In the genomic region with DNA sequence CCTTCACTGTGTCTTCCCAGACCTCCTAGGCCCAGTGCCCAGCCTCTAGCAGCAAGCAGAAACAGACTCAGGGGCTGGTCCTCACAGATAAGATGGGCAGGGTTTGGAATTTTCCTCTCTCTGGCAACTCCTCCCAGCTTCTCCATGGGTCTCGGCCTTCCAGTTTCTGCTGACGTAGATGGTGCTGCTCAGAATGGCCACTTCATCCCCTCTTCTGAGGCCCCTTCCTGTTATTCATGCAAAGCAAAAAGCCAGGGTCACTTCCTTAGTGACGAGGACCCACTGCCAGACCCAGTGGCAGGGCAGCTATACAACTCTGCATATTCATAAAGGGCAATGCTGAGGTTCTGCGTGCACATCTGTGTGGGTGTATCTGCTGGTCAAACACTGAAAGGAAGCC, we compare ENCODE assay signal across 1 cellular context.
TF ChIP-seq lines count a peak whose summit lies in the region.

No MANE protein-coding gene starts in this region.

TF ChIP-seq in H1, 55 proteins besides CTCF, POLR2A, EP300 and RAD21 (continued from another document):
- no peak for TF ChIP-seq TCF12 (IDR thresholded peaks at IDR 0.05; ENCODE audit: low read depth, low read length)
- TF ChIP-seq SIN3A (conservative IDR thresholded peaks at IDR 0.05 in 1 of 2, IDR thresholded peaks at IDR 0.05 in 1 of 2; ENCODE audit: low read depth in 1 of 2, low read length in 2 of 2), result no peak
